1 cellular context compared by ENCODE assay signal in genomic region chr5:140265845-140266244, GRCh38.
TF ChIP-seq lines count a peak whose summit lies in the region.

No MANE protein-coding gene starts in this region.

TF ChIP-seq in GM23338, 12 proteins besides CTCF, POLR2A, EP300 and RAD21:
- no peak for TF ChIP-seq ZNF462 (CRISPR knock-in tag; IDR thresholded peaks at IDR 0.05)
- no peak for TF ChIP-seq NANOG (IDR thresholded peaks at IDR 0.05; ENCODE audit: borderline replicate concordance)
- TF ChIP-seq, protein P1, sequence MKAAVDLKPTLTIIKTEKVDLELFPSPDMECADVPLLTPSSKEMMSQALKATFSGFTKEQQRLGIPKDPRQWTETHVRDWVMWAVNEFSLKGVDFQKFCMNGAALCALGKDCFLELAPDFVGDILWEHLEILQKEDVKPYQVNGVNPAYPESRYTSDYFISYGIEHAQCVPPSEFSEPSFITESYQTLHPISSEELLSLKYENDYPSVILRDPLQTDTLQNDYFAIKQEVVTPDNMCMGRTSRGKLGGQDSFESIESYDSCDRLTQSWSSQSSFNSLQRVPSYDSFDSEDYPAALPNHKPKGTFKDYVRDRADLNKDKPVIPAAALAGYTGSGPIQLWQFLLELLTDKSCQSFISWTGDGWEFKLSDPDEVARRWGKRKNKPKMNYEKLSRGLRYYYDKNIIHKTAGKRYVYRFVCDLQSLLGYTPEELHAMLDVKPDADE (IDR thresholded peaks at IDR 0.05): no peak
- no peak for TF ChIP-seq EZH2 (IDR thresholded peaks at IDR 0.05; ENCODE audit: low read depth, unreplicated experiment)
- no peak for TF ChIP-seq POLR2AphosphoS5 (IDR thresholded peaks at IDR 0.05; ENCODE audit: low read depth)
- TF ChIP-seq STAT1 (IDR thresholded peaks at IDR 0.05; ENCODE audit: unreplicated experiment): no peak
- TF ChIP-seq ZNF331 (CRISPR knock-in tag; IDR thresholded peaks at IDR 0.05; ENCODE audit: low read depth): no peak
- no peak for TF ChIP-seq EZH2phosphoT487 (IDR thresholded peaks at IDR 0.05; ENCODE audit: unreplicated experiment)
- no peak for TF ChIP-seq REST (IDR thresholded peaks at IDR 0.05; ENCODE audit: unreplicated experiment)
- TF ChIP-seq JUNB (IDR thresholded peaks at IDR 0.05; ENCODE audit: unreplicated experiment): no peak
- TF ChIP-seq CREB1 (CRISPR knock-in tag; IDR thresholded peaks at IDR 0.05; ENCODE audit: low read depth): no peak
- TF ChIP-seq ZNF114 (CRISPR knock-in tag; IDR thresholded peaks at IDR 0.05): no peak
